23 cellular contexts compared by ENCODE assay signal in the genomic region with DNA sequence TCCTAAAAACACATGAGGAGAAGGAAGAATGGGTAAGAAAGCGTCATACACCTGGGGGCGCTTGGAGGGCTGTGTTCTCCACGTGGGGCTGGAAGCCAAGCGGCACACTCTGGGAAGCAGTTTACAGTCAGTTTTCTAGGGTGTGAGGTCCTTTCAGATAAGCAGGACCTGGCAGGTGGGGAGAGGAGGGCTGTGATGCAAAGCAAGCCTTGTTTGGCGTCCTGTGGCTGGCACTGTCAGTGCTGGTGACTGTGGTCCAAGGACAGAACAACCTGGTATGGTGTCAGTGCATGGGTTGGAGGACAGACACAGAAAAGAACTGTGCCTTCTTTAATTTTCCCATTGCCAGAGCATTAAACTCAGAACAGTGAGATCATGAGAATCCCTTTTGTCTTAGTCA.
"Had no signal": no experiment of that assay in that cellular context is flagged by ENCODE, and none has a peak within 500 bp of the region (broad histone marks: within the 10 kb centered on the region; RNA-seq: fewer than 3 reads in every experiment).

No MANE protein-coding gene starts in this region.

- H3K4me1 ChIP-seq: right lobe of liver, testis, upper lobe of right lung had no signal

- H3K36me3 ChIP-seq: right lobe of liver, upper lobe of right lung had no signal

- H3K27ac ChIP-seq: epithelial cell of prostate, psoas muscle, right lobe of liver, testis, upper lobe of right lung had no signal

- H3K4me3 ChIP-seq: psoas muscle, right lobe of liver, smooth muscle cell, testis, upper lobe of right lung had no signal

- ATAC-seq: activated CD8-positive, alpha-beta memory T cell treated with anti-CD3 and anti-CD28 coated beads, Interleukin-2, amount 10 ng/mL, durations not matched to agents 7 days and 5 days; activated T-helper 17 cell treated with anti-CD3 and anti-CD28 coated beads, Interleukin-2, amount 50 U/mL, for 72 hours; psoas muscle; right lobe of liver; stimulated activated effector memory CD8-positive, alpha-beta T cell treated with anti-CD3 and anti-CD28 coated beads, Interleukin-12 subunit alpha, Interleukin-12 subunit beta, amount 100 ng/mL, for 72 hours; upper lobe of right lung had no signal

- H3K9me3 ChIP-seq: psoas muscle, right lobe of liver, SK-N-SH, testis, upper lobe of right lung had no signal

- H3K27me3 ChIP-seq: right lobe of liver, testis, upper lobe of right lung had no signal

- DNase-seq: activated CD4-positive, alpha-beta memory T cell treated with anti-CD3 and anti-CD28 coated beads, Interleukin-2, amount 10 ng/mL, durations not matched to agents 7 days and 5 days; activated CD4-positive, alpha-beta T cell treated with anti-CD3 and anti-CD28 coated beads for 48 hours; activated CD4-positive, CD25-positive, alpha-beta regulatory T cell; activated CD8-positive, alpha-beta memory T cell treated with anti-CD3 and anti-CD28 coated beads, Interleukin-2, amount 10 ng/mL, durations not matched to agents 7 days and 5 days; activated naive CD4-positive, alpha-beta T cell; activated naive CD8-positive, alpha-beta T cell treated with anti-CD3 and anti-CD28 coated beads for 36 hours; activated T-cell treated with anti-CD3 and anti-CD28 coated beads, Interleukin-2, amount 50 U/mL, for 1 hour; amniotic stem cell; caudate nucleus; endodermal cell; naive B cell; psoas muscle; right lobe of liver; SK-N-SH; stimulated activated CD4-positive, alpha-beta T cell treated with anti-CD3 and anti-CD28 coated beads, Interleukin-4, amount 100 ng/mL, for 24 hours; T-helper 1 cell; T-helper 9 cell; testis; upper lobe of right lung had no signal
